In genomic region chr2:109211324-109211723, GRCh38 we compare ENCODE assay signal across 14 cellular contexts.
"Had no signal": no experiment of that assay in that cellular context is flagged by ENCODE, and none has a peak within 500 bp of the region (broad histone marks: within the 10 kb centered on the region; RNA-seq: fewer than 3 reads in every experiment).

No MANE protein-coding gene starts in this region.

- H3K27me3 ChIP-seq: esophagus muscularis mucosa, left lung, tibial nerve had no signal

- H3K9me3 ChIP-seq: esophagus muscularis mucosa, left lung had no signal

- H3K4me3 ChIP-seq: coronary artery, esophagus muscularis mucosa, left lung, skin epidermis, tibial nerve had no signal

- H3K27ac ChIP-seq: coronary artery, esophagus muscularis mucosa, left lung, skin epidermis, tibial nerve had no signal

- H3K9me3 Mint-ChIP-seq: activated CD8-positive, alpha-beta T cell treated with anti-CD3 and anti-CD28 coated beads for 36 hours had no signal

- H3K4me3 Mint-ChIP-seq: activated CD8-positive, alpha-beta T cell treated with anti-CD3 and anti-CD28 coated beads for 36 hours; naive thymus-derived CD8-positive, alpha-beta T cell; T-helper 17 cell had no signal

- H3K36me3 ChIP-seq: esophagus muscularis mucosa, left lung, tibial nerve had no signal

- DNase-seq: activated CD4-positive, alpha-beta T cell treated with anti-CD3 and anti-CD28 coated beads for 48 hours; activated CD8-positive, alpha-beta T cell treated with anti-CD3 and anti-CD28 coated beads for 36 hours; activated naive CD4-positive, alpha-beta T cell treated with anti-CD3 and anti-CD28 coated beads, Interleukin-2, amount 50 U/mL, for 16 hours; left lung; naive thymus-derived CD8-positive, alpha-beta T cell; stimulated activated CD4-positive, alpha-beta T cell treated with anti-CD3 and anti-CD28 coated beads, Interleukin-15, amount 100 ng/mL, for 24 hours; stimulated activated CD4-positive, alpha-beta T cell treated with anti-CD3 and anti-CD28 coated beads, Interleukin-4, amount 100 ng/mL, for 1 hour; stimulated activated naive CD4-positive, alpha-beta T cell treated with Interleukin-2 at 50 U/mL for 16 hours; substantia nigra; T-helper 17 cell had no signal

- H3K36me3 Mint-ChIP-seq: naive thymus-derived CD8-positive, alpha-beta T cell had no signal

- ATAC-seq: activated CD8-positive, alpha-beta T cell treated with anti-CD3 and anti-CD28 coated beads for 36 hours; left lung; naive thymus-derived CD8-positive, alpha-beta T cell; T-helper 17 cell had no signal

- H3K27ac Mint-ChIP-seq: activated CD8-positive, alpha-beta T cell treated with anti-CD3 and anti-CD28 coated beads for 36 hours; T-helper 17 cell had no signal
